ENCODE assay signal across 8 cellular contexts in the genomic region with DNA sequence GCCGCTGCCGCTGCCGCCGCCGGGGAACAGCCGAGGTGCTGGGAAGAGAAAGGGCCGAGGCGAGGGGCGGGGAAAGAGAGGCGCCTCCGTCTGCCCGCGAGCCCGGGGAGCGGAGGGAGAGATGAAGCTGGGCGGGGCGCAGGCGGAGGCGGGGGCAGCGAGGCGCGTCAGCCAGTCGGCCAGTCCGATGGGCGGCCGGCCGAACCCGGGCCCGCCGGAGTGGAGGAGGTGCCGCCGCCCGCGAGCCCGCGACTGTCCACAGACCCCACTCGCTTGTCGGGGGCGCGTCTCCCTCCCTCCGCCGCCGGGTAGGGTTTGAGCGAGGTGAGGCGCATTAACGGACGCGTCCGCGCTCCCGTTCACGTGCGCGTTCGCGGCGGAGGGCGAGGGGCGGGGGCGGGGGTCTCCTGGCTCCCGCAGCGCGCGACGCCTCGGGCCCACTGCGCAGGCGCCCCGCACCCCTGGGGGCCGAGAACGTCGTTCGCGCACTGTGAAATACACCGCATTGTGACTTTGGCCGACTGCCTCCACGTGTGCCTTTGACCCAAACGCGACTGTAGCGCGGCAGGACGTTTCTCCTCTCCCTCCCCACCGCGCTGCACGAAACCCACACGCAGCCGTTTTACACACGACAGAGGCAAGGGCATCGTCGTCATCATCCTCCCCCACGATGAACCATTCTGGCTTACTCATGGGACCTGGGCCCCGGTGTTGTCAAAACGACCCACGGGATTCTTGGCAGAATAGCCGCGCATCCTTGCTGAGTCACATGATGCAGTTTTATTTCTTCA. TPM values are rescaled to one million over a fixed set of nuclear protein-coding genes. Genes with fewer than 3 reads are reported as not detected.
A peak's percentile ranks its signal among the peaks of the same experiment; 100 is the strongest.
DNase-seq lines count a peak whose midpoint lies in the region; ATAC-seq, FAIRE-seq and TF ChIP-seq lines count a peak whose summit lies in the region.

Gene NUDT11, minus strand, starts transcription at position 92 of the 791 bp plus-strand sequence. CDS start 148 bp downstream, outside the sequence.

- FAIRE-seq in H1 (lab: Jason Lieb, UNC) = no peak

- no peaks in the 10 kb centered on the region for H3K36me3 ChIP-seq in H1 (ENCODE audit: control insufficient read depth in 2 of 4, insufficient read depth in 4 of 4, low read length in 3 of 4)

- H3K27me3 ChIP-seq in H1 (replicated peaks in 1 of 4; ENCODE audit: control insufficient read depth in 3 of 4, extremely low read depth in 1 of 4, insufficient read depth in 3 of 4, low read length in 3 of 4) = no peaks in the 10 kb centered on the region

- H3K9ac ChIP-seq in H1 (replicated peaks in 1 of 4; ENCODE audit: extremely low read depth in 1 of 4, low read depth in 3 of 4, low read length in 3 of 4) = peak within 1 kb of the TSS; percentile 50 to 73 (median 60); a peak in 5 of 7 replicates

- no peak within 1 kb of the TSS for H2BK120ac ChIP-seq in H1 (replicated peaks; ENCODE audit: low read depth, low read length)

- peak; percentile 89 for ATAC-seq in stimulated activated effector memory CD8-positive, alpha-beta T cell treated with anti-CD3 and anti-CD28 coated beads, Interleukin-12 subunit alpha, Interleukin-12 subunit beta, amount 100 ng/mL, for 72 hours
- ATAC-seq in GM21619 (IDR thresholded peaks at IDR 0.05; ENCODE audit: unreplicated experiment) = no peak

- 0 out of 2 replicates have a peak within 1 kb of the TSS, but pooled peaks have one; percentile 89 for H4K8ac ChIP-seq in H1 (ENCODE audit: extremely low read depth, insufficient read depth, low read length)

- H4K20me1 ChIP-seq in H1 (replicated peaks in 1 of 2; ENCODE audit: control insufficient read depth in 1 of 2, insufficient read depth in 2 of 2, low read length in 2 of 2) = no peaks in the 10 kb centered on the region

- H3K9me3 ChIP-seq in H1 (ENCODE audit: insufficient read depth in 2 of 2, low read depth in 1 of 2, low read length in 1 of 2) = no peaks in the 10 kb centered on the region

- peak within 1 kb of the TSS; percentile 81 for H3K27ac Mint-ChIP-seq in activated CD4-positive, alpha-beta T cell treated with anti-CD3 and anti-CD28 coated beads, Interleukin-2, amount 10 ng/mL, durations not matched to agents 7 days and 5 days
- H3K27ac Mint-ChIP-seq in stimulated activated effector memory CD8-positive, alpha-beta T cell treated with anti-CD3 and anti-CD28 coated beads, Interleukin-12 subunit alpha, Interleukin-12 subunit beta, amount 100 ng/mL, for 72 hours = peak within 1 kb of the TSS; percentile 86

- H2AFZ ChIP-seq in H1 (ENCODE audit: low read length) = peak within 1 kb of the TSS; percentile 91; the same call in 1 of the 2 replicates

- H3K14ac ChIP-seq in H1 (ENCODE audit: insufficient read length) = no peak within 1 kb of the TSS

- CTCF ChIA-PET in activated CD4-positive, alpha-beta T cell treated with anti-CD3 and anti-CD28 coated beads, Interleukin-2, amount 10 ng/mL, durations not matched to agents 7 days and 5 days (lab: Charles Lee) = no interaction called here
- CTCF ChIA-PET in H1 (lab: Charles Lee; ENCODE audit: partially characterized antibody) = no interaction called here

- peak within 1 kb of the TSS; percentile 80 for H4K5ac ChIP-seq in H1 (ENCODE audit: insufficient read length, low read depth, low read length)

- peak within 1 kb of the TSS; percentile 65 to 89 for H3K4me2 ChIP-seq in H1 (ENCODE audit: insufficient read depth in 1 of 2, low read depth in 2 of 2, low read length in 2 of 2)

- no peak within 1 kb of the TSS for H3K23ac ChIP-seq in H1 (ENCODE audit: insufficient read length)

- H3K9me3 Mint-ChIP-seq in activated CD4-positive, alpha-beta T cell treated with anti-CD3 and anti-CD28 coated beads, Interleukin-2, amount 10 ng/mL, durations not matched to agents 7 days and 5 days = no peaks in the 10 kb centered on the region
- no peaks in the 10 kb centered on the region for H3K9me3 Mint-ChIP-seq in stimulated activated effector memory CD8-positive, alpha-beta T cell treated with anti-CD3 and anti-CD28 coated beads, Interleukin-12 subunit alpha, Interleukin-12 subunit beta, amount 100 ng/mL, for 72 hours

- peak in 1 of 2 experiments; percentile 56; a peak in 2 of 3 replicates for TF ChIP-seq POLR2A in H1 (IDR thresholded peaks at IDR 0.05; ENCODE audit: control extremely low read depth in 1 of 2, low read depth in 2 of 2, low read length in 2 of 2)

- no peak within 1 kb of the TSS for H2BK20ac ChIP-seq in H1 (ENCODE audit: low read length)

- H3K36me3 Mint-ChIP-seq in activated CD4-positive, alpha-beta T cell treated with anti-CD3 and anti-CD28 coated beads, Interleukin-2, amount 10 ng/mL, durations not matched to agents 7 days and 5 days (ENCODE audit: low read depth) = no peaks in the 10 kb centered on the region
- H3K36me3 Mint-ChIP-seq in stimulated activated effector memory CD8-positive, alpha-beta T cell treated with anti-CD3 and anti-CD28 coated beads, Interleukin-12 subunit alpha, Interleukin-12 subunit beta, amount 100 ng/mL, for 72 hours = no peaks in the 10 kb centered on the region

- peaks cover 0 to 34% of the 10 kb centered on the region in 2 experiments; a peak in 3 of 4 replicates for H3K79me2 ChIP-seq in H1 (ENCODE audit: control insufficient read depth in 1 of 2, insufficient read depth in 2 of 2, low read length in 2 of 2)

- no peak for TF ChIP-seq CTCF in GM13976 (IDR thresholded peaks at IDR 0.05; ENCODE audit: borderline replicate concordance, control extremely low read depth, extremely low read depth, insufficient read depth, missing control alignments)
- TF ChIP-seq CTCF in LNCaP clone FGC (IDR thresholded peaks at IDR 0.05; ENCODE audit: control insufficient read depth, extremely low read depth, insufficient read depth) = no peak
- TF ChIP-seq CTCF in H1 (IDR thresholded peaks at IDR 0.05; ENCODE audit: control extremely low read depth in 1 of 3, insufficient read depth in 1 of 3, low read depth in 1 of 3, low read length in 3 of 3) = no peak

- H2BK15ac ChIP-seq in H1 (ENCODE audit: low read length) = no peak within 1 kb of the TSS

- no peak within 1 kb of the TSS; the same call in 1 of the 2 replicates for H2BK12ac ChIP-seq in H1 (ENCODE audit: low read depth, low read length)

- H3K79me1 ChIP-seq in H1 (ENCODE audit: low read depth, low read length) = no peaks in the 10 kb centered on the region

- H3K27me3 Mint-ChIP-seq in activated CD4-positive, alpha-beta T cell treated with anti-CD3 and anti-CD28 coated beads, Interleukin-2, amount 10 ng/mL, durations not matched to agents 7 days and 5 days = peaks cover 28% of the 10 kb centered on the region

- no peak within 1 kb of the TSS for H3K18ac ChIP-seq in H1 (ENCODE audit: extremely low read depth, low read length)

- H3K4me1 Mint-ChIP-seq in activated CD4-positive, alpha-beta T cell treated with anti-CD3 and anti-CD28 coated beads, Interleukin-2, amount 10 ng/mL, durations not matched to agents 7 days and 5 days = peaks cover 12% of the 10 kb centered on the region
- H3K4me1 Mint-ChIP-seq in stimulated activated effector memory CD8-positive, alpha-beta T cell treated with anti-CD3 and anti-CD28 coated beads, Interleukin-12 subunit alpha, Interleukin-12 subunit beta, amount 100 ng/mL, for 72 hours = peaks cover 6% of the 10 kb centered on the region

- H2BK5ac ChIP-seq in H1 (ENCODE audit: low read depth, low read length) = no peak within 1 kb of the TSS; the same call in 1 of the 2 replicates

- H3K27ac ChIP-seq in H1 (ENCODE audit: low read depth, low read length) = no peak within 1 kb of the TSS

- TF ChIP-seq RAD21 in H1 (IDR thresholded peaks at IDR 0.05 in 1 of 2, conservative IDR thresholded peaks at IDR 0.05 in 1 of 2; ENCODE audit: low read depth in 2 of 2, low read length in 2 of 2) = no peak

- H2AK5ac ChIP-seq in H1 (ENCODE audit: low read depth, low read length) = no peak within 1 kb of the TSS

- POLR2A ChIA-PET in activated CD4-positive, alpha-beta T cell treated with anti-CD3 and anti-CD28 coated beads, Interleukin-2, amount 10 ng/mL, durations not matched to agents 7 days and 5 days (lab: Charles Lee) = no interaction called here
- POLR2A ChIA-PET in H1 (lab: Charles Lee; ENCODE audit: partially characterized antibody) = no interaction called here

- WGBS in H1 (ENCODE audit: extremely low coverage in 1 of 2, insufficient coverage in 1 of 2, insufficient read length in 1 of 2, insufficient replicate concordance in 2 of 2, low coverage in 1 of 2, low lambda C conversion rate in 2 of 2, missing lambda C conversion rate in 1 of 2), 2 experiments = no CpG with 5 or more reads among the region's 96 CpGs

- no peak within 1 kb of the TSS for H3K56ac ChIP-seq in H1 (replicated peaks; ENCODE audit: insufficient read length, low read depth, low read length)

- TF ChIP-seq EP300 in H1 (IDR thresholded peaks at IDR 0.05; ENCODE audit: borderline replicate concordance in 1 of 2, low read depth in 2 of 2, low read length in 2 of 2) = no peak

- peak within 1 kb of the TSS; percentile 80 for H3K4me3 Mint-ChIP-seq in activated CD4-positive, alpha-beta T cell treated with anti-CD3 and anti-CD28 coated beads, Interleukin-2, amount 10 ng/mL, durations not matched to agents 7 days and 5 days
- H3K4me3 Mint-ChIP-seq in stimulated activated effector memory CD8-positive, alpha-beta T cell treated with anti-CD3 and anti-CD28 coated beads, Interleukin-12 subunit alpha, Interleukin-12 subunit beta, amount 100 ng/mL, for 72 hours = peak within 1 kb of the TSS; percentile 75

- H3K4ac ChIP-seq in H1 (replicated peaks; ENCODE audit: insufficient read length, low read depth, low read length) = no peak within 1 kb of the TSS

- in situ Hi-C loops in GM13976 (cut with MboI; ENCODE audit: low sequenced_read_pairs, unreplicated experiment) = no loop called here

- no peaks in the 10 kb centered on the region; a peak in 1 of 7 replicates for H3K4me1 ChIP-seq in H1 (replicated peaks in 1 of 4; ENCODE audit: control insufficient read depth in 3 of 4, insufficient read depth in 4 of 4, low read length in 3 of 4)

- H3K4me3 ChIP-seq in LNCaP clone FGC (ENCODE audit: low read depth, low read length) (peak within 1 kb of the TSS; percentile 48), H1 (ENCODE audit: extremely low read depth in 1 of 4, insufficient read depth in 2 of 4, low read depth in 3 of 4, low read length in 4 of 4) (peak within 1 kb of the TSS; percentile 53 to 72 (median 67))

- peak; percentile 55 for DNase-seq in GM13976 (ENCODE audit: low spot score)
- DNase-seq in LNCaP clone FGC (ENCODE audit: low read depth) = no peak
- peak; percentile 50 for DNase-seq in activated CD4-positive, alpha-beta T cell treated with anti-CD3 and anti-CD28 coated beads, Interleukin-2, amount 10 ng/mL, durations not matched to agents 7 days and 5 days
- peak in 1 of 2 experiments; percentile 73 for DNase-seq in H1 (ENCODE audit: low read depth in 1 of 2, low spot score in 2 of 2)
- peak; percentile 37 for DNase-seq in midbrain (lab: John Stamatoyannopoulos, UW)
- peak; percentile 11 to 64 for DNase-seq in stimulated activated effector memory CD8-positive, alpha-beta T cell treated with anti-CD3 and anti-CD28 coated beads, Interleukin-12 subunit alpha, Interleukin-12 subunit beta, amount 100 ng/mL, for 72 hours (ENCODE audit: low spot score in 2 of 2)
- DNase-seq in HT-29 (ENCODE audit: low spot score) = no peak

- H4K91ac ChIP-seq in H1 (replicated peaks; ENCODE audit: insufficient read length, low read length) = no peak within 1 kb of the TSS

- no peaks in the 10 kb centered on the region; the same call in 1 of the 2 replicates for H3K23me2 ChIP-seq in H1 (ENCODE audit: low read depth, low read length)

RNA-seq across cellular contexts. Expression of gene NUDT11, which starts in this region (rescaled TPM):
- total RNA-seq in activated CD4-positive, alpha-beta T cell treated with anti-CD3 and anti-CD28 coated beads, Interleukin-2, amount 10 ng/mL, durations not matched to agents 7 days and 5 days = under 1 TPM; 0.37 to 0.71 TPM
- 37.6 and 39.3 TPM in 2 replicates for total RNA-seq in H1 (2021; fragmentation: NEBNext Ultra II Directional; extraction: Animal tissue kit (Norgen Biotek cat#: 25700))
- 20.5 and 31.3 TPM in 2 replicates for polyA plus RNA-seq in H1 (2011; rRNA removed)
- polyA plus RNA-seq in H1 (2011; cell fraction: cytosol; rRNA removed) = 29.5 TPM
- 11.7 TPM for polyA plus RNA-seq in H1 (2011; cell fraction: nucleus; rRNA removed)
- polyA plus RNA-seq in H1 (2012, experiment 1 of 2) = 21.3 to 29.4 TPM (median 23.0 TPM) in 4 replicates
- polyA plus RNA-seq in H1 (2012, experiment 2 of 2) = 7.2 TPM
- polyA plus RNA-seq in H1 (2013, experiment 1 of 2) = 22.2 TPM
- polyA plus RNA-seq in H1 (2013, experiment 2 of 2) = 23.0 TPM
- 22.3 and 25.6 TPM in 2 replicates for polyA minus RNA-seq in H1 (2011; rRNA and poly(A)+ RNA removed)
- 10.5 TPM for polyA minus RNA-seq in H1 (2011; cell fraction: cytosol; rRNA and poly(A)+ RNA removed)
- polyA minus RNA-seq in H1 (2011; cell fraction: nucleus; rRNA and poly(A)+ RNA removed) = 12.6 TPM
- total RNA-seq in HT-29 (2014; rRNA removed; shearing (Covaris generic)) = not detected in 2 replicates

Comparison
In these comparisons a context has a peak if more than half of its experiments do, and no peak if none do; other contexts are left out.
1. RNA of gene NUDT11 (total RNA-seq): 37.6 to 39.3 TPM in H1; 0.37 to 0.71 TPM in activated CD4-positive, alpha-beta T cell treated with anti-CD3 and anti-CD28 coated beads, Interleukin-2, amount 10 ng/mL, durations not matched to agents 7 days and 5 days and not detected in HT-29; every median in the first group is over 10 times any median in the second.
2. Peak in DNase-seq in activated CD4-positive, alpha-beta T cell treated with anti-CD3 and anti-CD28 coated beads, Interleukin-2, amount 10 ng/mL, durations not matched to agents 7 days and 5 days; RNA of the gene not detected or under 1 TPM.
3. DNase-seq: peak in GM13976 (single experiment), midbrain (single experiment) and stimulated activated effector memory CD8-positive, alpha-beta T cell treated with anti-CD3 and anti-CD28 coated beads, Interleukin-12 subunit alpha, Interleukin-12 subunit beta, amount 100 ng/mL, for 72 hours (2 of 2); none in LNCaP clone FGC (single experiment) and HT-29 (single experiment).